8 cellular contexts compared by ENCODE assay signal in the genomic region with DNA sequence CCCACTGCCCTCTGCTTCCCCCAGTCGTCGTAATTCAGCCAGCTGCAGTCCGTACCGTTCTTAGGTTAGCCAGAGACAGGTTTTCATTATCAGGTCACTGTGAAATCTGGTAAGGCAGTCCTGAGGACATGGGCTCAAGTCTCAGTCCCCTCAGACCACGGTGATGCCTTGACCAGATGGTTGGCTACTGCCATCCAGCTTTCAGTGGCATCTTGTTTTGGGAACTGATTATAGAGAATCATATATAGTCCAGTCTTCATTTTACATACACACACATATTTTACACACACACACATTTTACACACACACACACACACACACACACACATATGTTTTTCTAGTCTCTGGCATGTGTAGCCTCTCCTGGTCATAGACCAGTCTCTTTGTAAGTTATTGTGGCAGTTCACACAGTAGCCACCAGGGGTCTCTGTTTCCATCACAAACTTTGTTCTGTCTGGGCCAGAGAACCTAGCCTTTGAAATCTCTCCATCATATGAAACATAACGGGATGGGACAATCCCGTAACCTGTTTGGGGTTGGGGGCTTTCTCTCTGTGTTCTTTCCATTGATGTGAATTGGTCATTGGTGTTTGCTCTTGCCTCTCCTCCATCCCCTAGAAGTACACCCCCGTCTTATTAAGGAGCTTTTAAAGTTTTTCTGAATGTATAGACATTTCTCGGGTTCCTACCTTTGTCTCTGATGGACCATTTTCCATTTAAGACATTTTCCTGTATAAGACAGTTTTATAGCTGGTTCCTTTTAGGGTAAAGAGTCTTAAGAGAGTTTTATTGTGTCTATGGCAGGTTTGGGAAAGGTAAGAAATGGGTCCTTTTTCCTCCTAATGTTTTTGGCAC. TPM values are rescaled to one million over a fixed set of nuclear protein-coding genes. Genes with fewer than 3 reads are reported as not detected.
DNase-seq lines count a peak whose midpoint lies in the region; ATAC-seq and TF ChIP-seq lines count a peak whose summit lies in the region.

No MANE protein-coding gene starts in this region.

- intact Hi-C loops in heart left ventricle (cut with DNase I): no loop called here
- intact Hi-C loops in sciatic nerve (cut with DNase I): no loop called here

- no peak overlapping the region for H3K4me3 ChIP-seq in heart left ventricle

- peak; percentile 58 to 68 for DNase-seq in AML-193 (lab: John Stamatoyannopoulos, UW)
- DNase-seq in NCI-H1048 (lab: John Stamatoyannopoulos, UW): peak; percentile 46
- peak in 33 of 34 experiments; percentile 22 to 77 (median 61) for DNase-seq in T-cell
- peak; percentile 56 for DNase-seq in activated naive CD8-positive, alpha-beta T cell treated with anti-CD3 and anti-CD28 coated beads, Interleukin-2, amount 50 U/mL, for 16 hours (ENCODE audit: low read depth, low spot score)
- peak in 4 of 5 donors; percentile 54 to 70 (median 66) for DNase-seq in heart left ventricle
- DNase-seq in sciatic nerve (ENCODE audit: low spot score): peak; percentile 87
- DNase-seq in GOT3 (lab: John Stamatoyannopoulos, UW): no peak

- 60 to 71% (median 67%) methylated on average over 9 of the region's 9 CpGs for WGBS in heart left ventricle, 4 donors

- H3K27me3 ChIP-seq in heart left ventricle: no peaks in the 10 kb centered on the region

- H3K27ac Mint-ChIP-seq in T-cell: no peak overlapping the region

- peak; percentile 64 to 84 (median 81) for TF ChIP-seq CTCF in heart left ventricle (IDR thresholded peaks at IDR 0.05)

- peak; percentile 58 for ATAC-seq in GM18909 (IDR thresholded peaks at IDR 0.05; ENCODE audit: poor library complexity, unreplicated experiment)
- ATAC-seq in T-cell (replicated peaks in 1 of 4): peak; percentile 78 to 85 (median 80)
- ATAC-seq in heart left ventricle: peak; percentile 63 to 73 (median 69)
- peak; percentile 73 for ATAC-seq in sciatic nerve

- H3K4me1 ChIP-seq in heart left ventricle: peaks cover 0 to 49% (median 23%) of the 10 kb centered on the region in 12 donors

- H3K4me3 Mint-ChIP-seq in T-cell: no peak overlapping the region

- H3K9me3 ChIP-seq in heart left ventricle: no peaks in the 10 kb centered on the region

- POLR2A ChIA-PET in T-cell (lab: Charles Lee): no interaction called here

- peaks cover 17 to 45% (median 28%) of the 10 kb centered on the region in 3 donors for H3K4me1 Mint-ChIP-seq in T-cell

- no peaks in the 10 kb centered on the region for H3K27me3 Mint-ChIP-seq in T-cell

- CTCF ChIA-PET in T-cell (lab: Charles Lee): interaction anchor here (0.6 to 2.5 kb wide), 12 partner anchors 9 to 880 kb away, joined by 3 to 20 read pairs (median 4); a partner anchor contains a TSS

- TF ChIP-seq POLR2A in heart left ventricle (IDR thresholded peaks at IDR 0.05): no peak

- H3K9me3 Mint-ChIP-seq in T-cell: no peaks in the 10 kb centered on the region

- H3K36me3 Mint-ChIP-seq in T-cell: no peaks in the 10 kb centered on the region

- H3K27ac ChIP-seq in heart left ventricle: peak overlapping the region in 11 of 12 donors; percentile 54 to 83 (median 69)

- H3K36me3 ChIP-seq in heart left ventricle: peaks cover 0 to 36% (median 4%) of the 10 kb centered on the region in 9 donors

RNA-seq across cellular contexts. Expression of a gene that starts 8.4 kb away (rescaled TPM):
- total RNA-seq in T-cell (10 to 100 TPM; 60.7 to 84.7 (median 81.4) TPM), heart left ventricle (10 to 100 TPM in 1 of 9 donors, 1 to 10 TPM in 6, under 1 TPM in 2; 0.62 to 10.8 (median 1.1) TPM), sciatic nerve (4.1 TPM)
- polyA plus RNA-seq in heart left ventricle: under 1 TPM; 0.27 to 0.97 TPM

RNA-seq across cellular contexts. Expression of a gene that starts 45.5 kb away (rescaled TPM):
- total RNA-seq in T-cell (100 to 1,000 TPM; 174 to 224 (median 204) TPM), heart left ventricle (10 to 100 TPM in 2 of 9 donors, 1 to 10 TPM in 7; 3.2 to 27.4 (median 5.8) TPM), sciatic nerve (53.0 TPM)
- 1 to 10 TPM; 1.3 to 1.8 TPM for polyA plus RNA-seq in heart left ventricle

Comparison
In these comparisons a context has a peak if more than half of its experiments do, and no peak if none do; other contexts are left out.
1. RNA of a gene that starts 8.4 kb away (total RNA-seq): 60.7 to 84.7 TPM in T-cell; 4.1 TPM in sciatic nerve (single experiment) and 0.62 to 10.8 TPM in heart left ventricle; every median in the first group is over 4 times any median in the second.
2. Peak in every context shown above with its lines, with median percentiles within 50 percentile points of each other: ATAC-seq.